In the genomic region with DNA sequence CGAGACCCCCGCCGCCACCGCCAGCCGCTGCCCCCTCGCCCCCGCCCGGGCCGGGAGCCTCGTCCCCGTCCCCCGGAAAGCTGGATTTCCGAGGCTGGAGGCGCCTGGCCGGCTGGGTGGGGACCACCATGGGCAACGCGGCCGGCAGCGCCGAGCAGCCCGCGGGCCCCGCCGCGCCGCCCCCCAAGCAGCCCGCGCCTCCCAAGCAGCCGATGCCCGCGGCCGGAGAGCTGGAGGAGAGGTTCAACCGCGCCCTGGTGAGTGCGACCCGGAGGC, we compare ENCODE assay signal across 9 cellular contexts. TPM values are rescaled to one million over a fixed set of nuclear protein-coding genes. Genes with fewer than 3 reads are reported as not detected.
DNase-seq lines count a peak whose midpoint lies in the region; ATAC-seq, FAIRE-seq and TF ChIP-seq lines count a peak whose summit lies in the region.
"Had no signal": no experiment of that assay in that cellular context is flagged by ENCODE, and none has a peak within 500 bp of the region (broad histone marks: within the 10 kb centered on the region; RNA-seq: fewer than 3 reads in every experiment).

No MANE protein-coding gene starts in this region.

- H3K36me3 Mint-ChIP-seq in IgD-negative memory B cell: no peaks in the 10 kb centered on the region
- H3K36me3 Mint-ChIP-seq in type B pancreatic cell: no peaks in the 10 kb centered on the region

- DNase-seq in coronary artery (ENCODE audit: low spot score): no peak
- DNase-seq in type B pancreatic cell (ENCODE audit: extremely low spot score, unreplicated experiment): no peak
- no peak for DNase-seq in H54 (ENCODE audit: insufficient read length, low spot score)
- DNase-seq: NCI-H526 treated with DMSO at 0.1 percent for 48 hours had no signal

- no peaks in the 10 kb centered on the region for H3K9me3 ChIP-seq in mononuclear cell (ENCODE audit: low read depth, low read length)

- FAIRE-seq in H54 (lab: Jason Lieb, UNC): no peak

- peak overlapping the region in 2 of 3 donors; percentile 100 for H3K27ac Mint-ChIP-seq in IgD-negative memory B cell
- no peak overlapping the region for H3K27ac Mint-ChIP-seq in type B pancreatic cell

- TF ChIP-seq CTCF in coronary artery (IDR thresholded peaks at IDR 0.05) (no peak), type B pancreatic cell (conservative IDR thresholded peaks at IDR 0.05) (no peak)

- peak overlapping the region; percentile 78 for H3K4me3 ChIP-seq in ACC112 (ENCODE audit: low read depth, low read length)
- H3K4me3 ChIP-seq in coronary artery: peak overlapping the region; percentile 74
- H3K4me3 ChIP-seq in mononuclear cell (ENCODE audit: low read length): peak overlapping the region; percentile 96

- H3K27me3 Mint-ChIP-seq in IgD-negative memory B cell: no peaks in the 10 kb centered on the region
- H3K27me3 Mint-ChIP-seq in type B pancreatic cell: peaks cover 68% of the 10 kb centered on the region

- ATAC-seq in HG02623 (IDR thresholded peaks at IDR 0.05; ENCODE audit: unreplicated experiment) (no peak), HG03196 (IDR thresholded peaks at IDR 0.05; ENCODE audit: unreplicated experiment) (no peak)

- H3K4me1 Mint-ChIP-seq in IgD-negative memory B cell: peaks cover 27 to 49% (median 49%) of the 10 kb centered on the region in 3 donors
- H3K4me1 Mint-ChIP-seq in type B pancreatic cell (ENCODE audit: unreplicated experiment): peaks cover 5% of the 10 kb centered on the region

- H3K27me3 ChIP-seq in ACC112 (ENCODE audit: insufficient read depth, low read length): peaks cover 6% of the 10 kb centered on the region; the same call in 1 of the 2 replicates
- no peaks in the 10 kb centered on the region for H3K27me3 ChIP-seq in mononuclear cell (ENCODE audit: insufficient read depth, low read length)

- H3K36me3 ChIP-seq in ACC112 (ENCODE audit: insufficient read depth, low read length): no peaks in the 10 kb centered on the region

- no peak for TF ChIP-seq POLR2A in H54 (IDR thresholded peaks at IDR 0.05; ENCODE audit: low read depth, low read length)

- H3K79me2 ChIP-seq in ACC112 (ENCODE audit: control insufficient read depth, insufficient read depth, low read length, unreplicated experiment): no peaks in the 10 kb centered on the region

- peaks cover 25% of the 10 kb centered on the region for H3K4me1 ChIP-seq in ACC112 (ENCODE audit: control insufficient read depth, insufficient read depth, low read length, unreplicated experiment)
- H3K4me1 ChIP-seq in mononuclear cell (ENCODE audit: insufficient read depth, low read length): peaks cover 58% of the 10 kb centered on the region

- H2AFZ ChIP-seq in ACC112 (ENCODE audit: low read length, unreplicated experiment): peak overlapping the region; percentile 69

- H3K9me3 Mint-ChIP-seq in IgD-negative memory B cell (no peaks in the 10 kb centered on the region), type B pancreatic cell (no peaks in the 10 kb centered on the region)

- H3K27ac ChIP-seq in ACC112 (ENCODE audit: low read depth, low read length) (no peak overlapping the region), coronary artery (peak overlapping the region in 1 of 2 donors; percentile 73)

- H3K4me3 Mint-ChIP-seq in IgD-negative memory B cell: peak overlapping the region in 2 of 4 donors; percentile 100
- H3K4me3 Mint-ChIP-seq in type B pancreatic cell: no peak overlapping the region

RNA-seq across cellular contexts. Expression of gene FMNL1, which starts 0.2 kb away (rescaled TPM):
- polyA plus RNA-seq in IgD-negative memory B cell: 36.5 TPM
- total RNA-seq in mononuclear cell (202 TPM), type B pancreatic cell (ENCODE audit: low replicate concordance) (1.9 and 6.0 TPM in 2 replicates)

RNA-seq across cellular contexts. Expression of gene SPATA32, which starts 40.0 kb away (rescaled TPM):
- polyA plus RNA-seq in IgD-negative memory B cell: 0.34 TPM
- 0.10 TPM for total RNA-seq in mononuclear cell
- not detected in 2 replicates for total RNA-seq in type B pancreatic cell (ENCODE audit: low replicate concordance)

Comparison
In these comparisons a context has a peak if more than half of its experiments do, and no peak if none do; other contexts are left out.
1. RNA of gene FMNL1, which starts 0.2 kb away (total RNA-seq): 202 TPM in mononuclear cell (single experiment); 1.9 to 6.0 TPM in type B pancreatic cell; every median in the first group is over 10 times any median in the second.
2. Peak in every context shown above with its lines, with median percentiles within 50 percentile points of each other: H3K4me3 ChIP-seq.